Comparison of ENCODE assay signal across 9 cellular contexts in genomic region chr17:55444471-55445441, GRCh38.
DNase-seq lines count a peak whose midpoint lies in the region; ATAC-seq and FAIRE-seq lines count a peak whose summit lies in the region.
"Had no signal": no experiment of that assay in that cellular context is flagged by ENCODE, and none has a peak within 500 bp of the region (broad histone marks: within the 10 kb centered on the region; RNA-seq: fewer than 3 reads in every experiment).

No MANE protein-coding gene starts in this region.

- no peak for DNase-seq in GM18507 (ENCODE audit: extremely low spot score, insufficient read length, low read depth)
- DNase-seq in NOMO-1 treated with dmso at 0.1 percent for 144 hours (lab: John Stamatoyannopoulos, UW; ENCODE audit: unreplicated experiment), result peak; percentile 58
- DNase-seq in medulla oblongata (ENCODE audit: extremely low spot score), result peak; percentile 30
- no peak for DNase-seq in NCI-H2081 (lab: John Stamatoyannopoulos, UW)
- no peak for DNase-seq in T-helper 1 cell
- DNase-seq in activated CD4-positive, CD25-positive, alpha-beta regulatory T cell (lab: John Stamatoyannopoulos, UW), result no peak
- no peak for DNase-seq in NCI-H526 treated with DMSO at 0.1 percent for 48 hours (lab: John Stamatoyannopoulos, UW)
- DNase-seq: stimulated activated naive CD8-positive, alpha-beta T cell treated with anti-CD3 and anti-CD28 coated beads, Interleukin-15, Interleukin-2, amounts not matched to agents 100 U/mL and 50 U/mL, for 24 hours had no signal

- peak; percentile 99 for FAIRE-seq in GM18507 (lab: Jason Lieb, UNC)

- peak; percentile 85 for ATAC-seq in HG02759 (IDR thresholded peaks at IDR 0.05; ENCODE audit: unreplicated experiment)
- ATAC-seq: stimulated activated naive CD8-positive, alpha-beta T cell treated with anti-CD3 and anti-CD28 coated beads, Interleukin-15, Interleukin-2, amounts not matched to agents 100 U/mL and 50 U/mL, for 24 hours had no signal

Comparison
In these comparisons a context has a peak if more than half of its experiments do, and no peak if none do; other contexts are left out.
1. DNase-seq: peak in NOMO-1 treated with dmso at 0.1 percent for 144 hours (single experiment) and medulla oblongata (single experiment); none in GM18507 (single experiment), NCI-H2081 (0 of 2), T-helper 1 cell (0 of 5), activated CD4-positive, CD25-positive, alpha-beta regulatory T cell (0 of 4) and NCI-H526 treated with DMSO at 0.1 percent for 48 hours (single experiment).